29 cellular contexts compared by ENCODE assay signal in the genomic region with DNA sequence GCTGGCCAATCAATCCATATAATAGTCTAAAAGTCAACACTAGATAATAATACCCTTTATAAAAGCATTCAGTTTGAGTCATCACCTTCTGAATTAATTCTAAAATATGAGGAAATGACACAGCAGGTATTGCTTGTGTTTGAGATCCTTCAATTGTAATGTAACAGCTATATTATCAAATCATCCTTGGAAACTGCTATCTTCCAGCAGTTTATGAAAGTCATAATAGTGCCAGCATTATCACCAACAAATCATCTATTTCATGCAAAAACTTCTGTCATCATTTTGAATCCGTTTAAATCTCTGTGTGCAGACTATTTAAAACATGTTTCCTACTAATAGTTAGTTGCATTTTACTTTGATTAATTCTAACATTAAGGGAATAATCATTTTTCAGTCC.
"Had no signal": no experiment of that assay in that cellular context is flagged by ENCODE, and none has a peak within 500 bp of the region (broad histone marks: within the 10 kb centered on the region; RNA-seq: fewer than 3 reads in every experiment).

No MANE protein-coding gene starts in this region.

- FAIRE-seq: islet of Langerhans had no signal

- H3K4me3 ChIP-seq: ascending aorta, coronary artery, dorsolateral prefrontal cortex, gastrocnemius medialis, left lung, lower lobe of right lung, mucosa of descending colon, stomach, thyroid gland, upper lobe of left lung had no signal

- H3K36me3 ChIP-seq: ascending aorta, gastrocnemius medialis, left lung, lower lobe of right lung, stomach, thyroid gland, upper lobe of left lung had no signal

- H3K27me3 ChIP-seq: ascending aorta, dorsolateral prefrontal cortex, gastrocnemius medialis, left lung, stomach, thyroid gland, upper lobe of left lung had no signal

- ATAC-seq: gastrocnemius medialis; left lung; lower lobe of right lung; mucosa of descending colon; natural killer cell treated with Interleukin-12 subunit alpha and Interleukin-12 subunit beta and Interleukin-15 and Interleukin-18, amount 100 ng/mL, for 72 hours; right cardiac atrium; stimulated activated naive B cell treated with anti-CD40 and anti-IgM and Interleukin-4, amounts not matched to agents 10 μg/mL and 1 μg/mL and 100 μg/mL, for 72 hours had no signal

- DNase-seq: activated CD4-positive, alpha-beta memory T cell treated with anti-CD3 and anti-CD28 coated beads for 36 hours; activated CD4-positive, alpha-beta T cell treated with anti-CD3 and anti-CD28 coated beads, Interleukin-2, amount 10 ng/mL, durations not matched to agents 24 days and 14 days; activated CD4-positive, CD25-positive, alpha-beta regulatory T cell treated with anti-CD3 and anti-CD28 coated beads, Interleukin-2, amount 50 U/mL, for 72 hours; activated CD8-positive, alpha-beta memory T cell treated with anti-CD3 and anti-CD28 coated beads, Interleukin-2, amount 50 U/mL, for 48 hours; activated gamma-delta T cell; activated naive CD4-positive, alpha-beta T cell treated with anti-CD3 and anti-CD28 coated beads, Interleukin-2, amount 10 ng/mL, durations not matched to agents 7 days and 5 days; activated naive CD8-positive, alpha-beta T cell treated with anti-CD3 and anti-CD28 coated beads, Interleukin-2, amount 10 ng/mL, durations not matched to agents 7 days and 5 days; activated T-cell treated with anti-CD3 and anti-CD28 coated beads, Interleukin-2, amount 50 U/mL, for 24 hours; dorsolateral prefrontal cortex; effector memory CD4-positive, alpha-beta T cell; erythroblast; gastrocnemius medialis; glutamatergic neuron; left lung; lower lobe of right lung; mesendoderm; mucosa of descending colon; posterior cingulate gyrus; right cardiac atrium; stimulated activated CD4-positive, alpha-beta T cell treated with anti-CD3 and anti-CD28 coated beads, Interleukin-15, amount 100 ng/mL, for 24 hours; stimulated activated CD4-positive, alpha-beta T cell treated with anti-CD3 and anti-CD28 coated beads, Interleukin-2, amount 100 ng/mL, for 24 hours; stimulated activated naive B cell treated with anti-CD40 and anti-IgM and Interleukin-4, amounts not matched to agents 10 μg/mL and 1 μg/mL and 100 μg/mL, for 72 hours; stomach; thyroid gland; upper lobe of left lung had no signal
